In genomic region chr7:7772385-7772784, GRCh38 we compare ENCODE assay signal across 8 cellular contexts. TPM values are rescaled to one million over a fixed set of nuclear protein-coding genes. Genes with fewer than 3 reads are reported as not detected.
DNase-seq lines count a peak whose midpoint lies in the region; ATAC-seq and TF ChIP-seq lines count a peak whose summit lies in the region.

No MANE protein-coding gene starts in this region.

- H3K27me3 Mint-ChIP-seq in activated CD4-positive, alpha-beta T cell treated with anti-CD3 and anti-CD28 coated beads, Interleukin-2, amount 10 ng/mL, durations not matched to agents 7 days and 5 days, result no peaks in the 10 kb centered on the region
- H3K27me3 Mint-ChIP-seq in activated T-helper 17 cell treated with anti-CD3 and anti-CD28 coated beads, Interleukin-2, amount 50 U/mL, for 72 hours, result no peaks in the 10 kb centered on the region
- no peaks in the 10 kb centered on the region for H3K27me3 Mint-ChIP-seq in nephron progenitor cell (ENCODE audit: low read depth, poor library complexity)

- peak; percentile 93 for ATAC-seq in activated T-helper 17 cell treated with anti-CD3 and anti-CD28 coated beads, Interleukin-2, amount 50 U/mL, for 72 hours (replicated peaks)
- ATAC-seq in GM18505 (IDR thresholded peaks at IDR 0.05; ENCODE audit: unreplicated experiment), result no peak

- peaks cover 26% of the 10 kb centered on the region for H3K4me1 Mint-ChIP-seq in activated CD4-positive, alpha-beta T cell treated with anti-CD3 and anti-CD28 coated beads, Interleukin-2, amount 10 ng/mL, durations not matched to agents 7 days and 5 days
- peaks cover 11% of the 10 kb centered on the region for H3K4me1 Mint-ChIP-seq in activated T-helper 17 cell treated with anti-CD3 and anti-CD28 coated beads, Interleukin-2, amount 50 U/mL, for 72 hours
- peaks cover 39% of the 10 kb centered on the region for H3K4me1 Mint-ChIP-seq in nephron progenitor cell

- no peaks in the 10 kb centered on the region for H3K36me3 Mint-ChIP-seq in activated CD4-positive, alpha-beta T cell treated with anti-CD3 and anti-CD28 coated beads, Interleukin-2, amount 10 ng/mL, durations not matched to agents 7 days and 5 days (ENCODE audit: low read depth)
- no peaks in the 10 kb centered on the region for H3K36me3 Mint-ChIP-seq in activated T-helper 17 cell treated with anti-CD3 and anti-CD28 coated beads, Interleukin-2, amount 50 U/mL, for 72 hours (ENCODE audit: low read depth)
- H3K36me3 Mint-ChIP-seq in nephron progenitor cell (ENCODE audit: low read depth), result no peaks in the 10 kb centered on the region

- TF ChIP-seq POLR2A in GM18505 (IDR thresholded peaks at IDR 0.05; ENCODE audit: borderline replicate concordance, extremely low read depth, insufficient read depth, insufficient read length), result no peak

- peak overlapping the region; percentile 35 for H3K4me3 Mint-ChIP-seq in activated CD4-positive, alpha-beta T cell treated with anti-CD3 and anti-CD28 coated beads, Interleukin-2, amount 10 ng/mL, durations not matched to agents 7 days and 5 days
- H3K4me3 Mint-ChIP-seq in activated T-helper 17 cell treated with anti-CD3 and anti-CD28 coated beads, Interleukin-2, amount 50 U/mL, for 72 hours, result peak overlapping the region; percentile 53
- H3K4me3 Mint-ChIP-seq in nephron progenitor cell, result peak overlapping the region; percentile 35

- H3K27ac Mint-ChIP-seq in activated CD4-positive, alpha-beta T cell treated with anti-CD3 and anti-CD28 coated beads, Interleukin-2, amount 10 ng/mL, durations not matched to agents 7 days and 5 days, result peak overlapping the region; percentile 73
- H3K27ac Mint-ChIP-seq in activated T-helper 17 cell treated with anti-CD3 and anti-CD28 coated beads, Interleukin-2, amount 50 U/mL, for 72 hours, result peak overlapping the region; percentile 15
- H3K27ac Mint-ChIP-seq in nephron progenitor cell, result peak overlapping the region; percentile 46

- no peak for DNase-seq in activated CD4-positive, alpha-beta T cell treated with anti-CD3 and anti-CD28 coated beads, Interleukin-2, amount 10 ng/mL, durations not matched to agents 7 days and 5 days
- no peak for DNase-seq in activated CD4-positive, alpha-beta T cell treated with anti-CD3 and anti-CD28 coated beads, Interleukin-2, amount 50 U/mL, for 4 hours
- DNase-seq in LHCN-M2 (ENCODE audit: low read depth) (peak; percentile 75), nephron progenitor cell (no peak), NCI-H774 (lab: John Stamatoyannopoulos, UW) (no peak), GM10266 (ENCODE audit: extremely low spot score) (no peak)

- peaks cover 7% of the 10 kb centered on the region for H3K9me3 Mint-ChIP-seq in activated CD4-positive, alpha-beta T cell treated with anti-CD3 and anti-CD28 coated beads, Interleukin-2, amount 10 ng/mL, durations not matched to agents 7 days and 5 days
- no peaks in the 10 kb centered on the region for H3K9me3 Mint-ChIP-seq in activated T-helper 17 cell treated with anti-CD3 and anti-CD28 coated beads, Interleukin-2, amount 50 U/mL, for 72 hours
- H3K9me3 Mint-ChIP-seq in nephron progenitor cell, result no peaks in the 10 kb centered on the region

- TF ChIP-seq CTCF in nephron progenitor cell (IDR thresholded peaks at IDR 0.05), result no peak
- no peak for TF ChIP-seq CTCF in GM10266 (IDR thresholded peaks at IDR 0.05; ENCODE audit: control insufficient read depth, insufficient read depth, low read depth, missing control alignments)

- CTCF ChIA-PET in activated CD4-positive, alpha-beta T cell treated with anti-CD3 and anti-CD28 coated beads, Interleukin-2, amount 10 ng/mL, durations not matched to agents 7 days and 5 days (lab: Charles Lee), result interaction anchor here (0.8 kb wide), 1 partner anchor 8 kb away, joined by 3 read pairs; no protein-coding TSS in a partner anchor

- POLR2A ChIA-PET in activated CD4-positive, alpha-beta T cell treated with anti-CD3 and anti-CD28 coated beads, Interleukin-2, amount 10 ng/mL, durations not matched to agents 7 days and 5 days (lab: Charles Lee), result interaction anchor here (1.0 kb wide), 1 partner anchor 17 kb away, joined by 3 read pairs; no protein-coding TSS in a partner anchor

RNA-seq across cellular contexts. Expression of gene RPA3, which starts 54.0 kb away (rescaled TPM):
- total RNA-seq in activated CD4-positive, alpha-beta T cell treated with anti-CD3 and anti-CD28 coated beads, Interleukin-2, amount 10 ng/mL, durations not matched to agents 7 days and 5 days, result 10 to 100 TPM; 93.2 to 93.4 TPM
- 65.5 and 67.5 TPM in 2 replicates for total RNA-seq in LHCN-M2 (2014; rRNA removed)
- polyA plus RNA-seq in LHCN-M2 (2012), result 90.5 TPM
- 100 to 1,000 TPM; 102 to 136 TPM for total RNA-seq in activated T-helper 17 cell treated with anti-CD3 and anti-CD28 coated beads, Interleukin-2, amount 50 U/mL, for 72 hours

Comparison
In these comparisons a context has a peak if more than half of its experiments do, and no peak if none do; other contexts are left out.
1. H3K27ac Mint-ChIP-seq: peak in every context shown above with its lines; median percentile 73 in activated CD4-positive, alpha-beta T cell treated with anti-CD3 and anti-CD28 coated beads, Interleukin-2, amount 10 ng/mL, durations not matched to agents 7 days and 5 days; 46 in nephron progenitor cell; 15 in activated T-helper 17 cell treated with anti-CD3 and anti-CD28 coated beads, Interleukin-2, amount 50 U/mL, for 72 hours.